1 cellular context compared by ENCODE assay signal in genomic region chr3:141789281-141789680, GRCh38.
TF ChIP-seq lines count a peak whose summit lies in the region.

No MANE protein-coding gene starts in this region.

TF ChIP-seq in K562, 482 proteins besides CTCF, POLR2A, EP300 and RAD21 (continued from another document):
- TF ChIP-seq TFE3 (CRISPR knock-in tag; IDR thresholded peaks at IDR 0.05) = peak; percentile 31
- TF ChIP-seq KAT8 (IDR thresholded peaks at IDR 0.05; ENCODE audit: low read depth) = no peak
- peak; percentile 16 for TF ChIP-seq CTCFL (IDR thresholded peaks at IDR 0.05; ENCODE audit: borderline replicate concordance, insufficient read depth, low read depth, low read length, poor library complexity, severe bottlenecking)
- no peak for TF ChIP-seq POLR2B (IDR thresholded peaks at IDR 0.05; ENCODE audit: low read depth, partially characterized antibody)
- peak; percentile 33 for TF ChIP-seq NFYB (IDR thresholded peaks at IDR 0.05; ENCODE audit: extremely low read depth, insufficient read length)
- TF ChIP-seq CC2D1A (IDR thresholded peaks at IDR 0.05) = peak; percentile 84
- TF ChIP-seq ESRRA (IDR thresholded peaks at IDR 0.05; ENCODE audit: borderline replicate concordance, low read depth) = no peak
- peak; percentile 84 for TF ChIP-seq RAD51 (IDR thresholded peaks at IDR 0.05; ENCODE audit: borderline replicate concordance, low read depth)
- TF ChIP-seq SMC3 (conservative IDR thresholded peaks at IDR 0.05; ENCODE audit: insufficient read depth, low read depth, low read length) = no peak
- no peak for TF ChIP-seq ZBTB34 (CRISPR knock-in tag; IDR thresholded peaks at IDR 0.05)
- TF ChIP-seq CHAMP1 (IDR thresholded peaks at IDR 0.05) = peak; percentile 79
- TF ChIP-seq HNRNPLL (IDR thresholded peaks at IDR 0.05; ENCODE audit: low read depth, low read length, poor library complexity, severe bottlenecking) = no peak
- TF ChIP-seq IRF9 (tag; IDR thresholded peaks at IDR 0.05) = no peak
- TF ChIP-seq HDAC8 (tag; IDR thresholded peaks at IDR 0.05) = no peak
- peak; percentile 92 for TF ChIP-seq USF2 (CRISPR knock-in tag; IDR thresholded peaks at IDR 0.05)
- peak; percentile 39; the same call in 1 of the 2 replicates for TF ChIP-seq CBFA2T2 (conservative IDR thresholded peaks at IDR 0.05)
- TF ChIP-seq ARID3A (IDR thresholded peaks at IDR 0.05; ENCODE audit: borderline replicate concordance, low read depth, low read length) = no peak
- TF ChIP-seq FOXP1 (CRISPR knock-in tag; IDR thresholded peaks at IDR 0.05) = no peak
- no peak for TF ChIP-seq PHF8 (IDR thresholded peaks at IDR 0.05; ENCODE audit: borderline replicate concordance, low read length)
- peak; percentile 92 for TF ChIP-seq USF1 (CRISPR knock-in tag; IDR thresholded peaks at IDR 0.05)
- TF ChIP-seq FOXA1 (IDR thresholded peaks at IDR 0.05; ENCODE audit: borderline replicate concordance) = no peak
- TF ChIP-seq MBD2 (IDR thresholded peaks at IDR 0.05; ENCODE audit: borderline replicate concordance, low read depth) = no peak
- TF ChIP-seq EHMT2 (IDR thresholded peaks at IDR 0.05) = no peak
